In the genomic region with DNA sequence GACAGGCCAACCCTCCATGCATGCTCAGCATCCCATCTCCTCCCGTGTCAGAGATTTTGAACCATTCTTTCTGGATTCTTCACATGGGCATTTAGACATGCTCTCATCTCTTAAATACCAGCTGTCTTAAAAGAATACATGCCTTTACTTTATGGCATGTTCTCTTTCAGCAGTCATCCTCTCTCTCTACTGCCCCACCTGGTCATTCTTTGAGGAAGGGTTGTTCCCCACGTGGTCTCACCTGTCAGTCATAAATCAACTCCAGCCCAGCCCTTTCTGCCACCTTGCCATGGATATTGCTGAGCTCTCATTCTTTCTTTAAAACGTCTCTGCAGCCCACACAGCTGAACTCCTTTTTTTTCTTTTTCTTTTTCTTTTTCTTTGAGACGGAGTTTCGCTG, we compare ENCODE assay signal across 7 cellular contexts.
A peak's percentile ranks its signal among the peaks of the same experiment; 100 is the strongest.
DNase-seq lines count a peak whose midpoint lies in the region; ATAC-seq and TF ChIP-seq lines count a peak whose summit lies in the region.

No MANE protein-coding gene starts in this region.

- H3K4me3 Mint-ChIP-seq in WTC11: no peak overlapping the region

- no peak overlapping the region for H2AK5ac ChIP-seq in trophoblast cell (ENCODE audit: low read length)

- H2BK5ac ChIP-seq in trophoblast cell (ENCODE audit: low read depth, low read length, poor library complexity): no peak overlapping the region

- POLR2A ChIA-PET in HEK293T (lab: Yijun Ruan, JAX) (interaction anchor here (1.0 kb wide), 1 partner anchor 226 kb away, joined by 4 read pairs; a partner anchor contains a TSS), WTC11 (lab: Charles Lee) (no interaction called here)

- no peaks in the 10 kb centered on the region for H3K9me3 ChIP-seq in trophoblast cell (ENCODE audit: insufficient read depth, low read depth, low read length)

- H3K9me3 Mint-ChIP-seq in WTC11: no peaks in the 10 kb centered on the region

- H3K79me1 ChIP-seq in trophoblast cell (ENCODE audit: low read length): no peaks in the 10 kb centered on the region

- CTCF ChIA-PET in HEK293T (lab: Yijun Ruan, JAX) (interaction anchor here (0.6 to 1.1 kb wide), 7 partner anchors 15 to 205 kb away, joined by 3 to 5 read pairs (median 3); a partner anchor contains a TSS), WTC11 (lab: Charles Lee) (interaction anchor here (1.1 to 2.3 kb wide), 4 partner anchors 19 to 246 kb away, joined by 3 to 18 read pairs (median 5); no protein-coding TSS in a partner anchor)

- H3K79me2 ChIP-seq in trophoblast cell (ENCODE audit: control insufficient read depth, insufficient read depth, low read length, poor library complexity): no peaks in the 10 kb centered on the region

- no peak overlapping the region for H2AFZ ChIP-seq in trophoblast cell (ENCODE audit: insufficient read depth, low read length, poor library complexity)

- no peak overlapping the region for H3K27ac Mint-ChIP-seq in WTC11

- H3K14ac ChIP-seq in trophoblast cell (ENCODE audit: low read length): no peak overlapping the region

- WGBS in trophoblast cell (ENCODE audit: extremely low coverage, insufficient coverage, insufficient read length): no CpG with 5 or more reads among the region's 5 CpGs

- no peak overlapping the region for H2BK12ac ChIP-seq in trophoblast cell (ENCODE audit: low read length)

- TF ChIP-seq CTCF in GM12872 (IDR thresholded peaks at IDR 0.05; ENCODE audit: insufficient read depth, low read depth, low read length): peak; percentile 54
- no peak for TF ChIP-seq CTCF in WTC11 (IDR thresholded peaks at IDR 0.05)
- TF ChIP-seq CTCF in coronary artery (IDR thresholded peaks at IDR 0.05): no peak

- ATAC-seq in WTC11 (peak; percentile 71), HG02884 (IDR thresholded peaks at IDR 0.05; ENCODE audit: unreplicated experiment) (no peak)

- H3K18ac ChIP-seq in trophoblast cell (ENCODE audit: low read length): no peak overlapping the region

- H3K27ac ChIP-seq in trophoblast cell (ENCODE audit: low read depth, low read length): no peak overlapping the region
- peak overlapping the region in 1 of 2 donors; percentile 37 for H3K27ac ChIP-seq in coronary artery

- H3K4ac ChIP-seq in trophoblast cell (ENCODE audit: low read depth, low read length): no peak overlapping the region

- no peak overlapping the region for H3K9ac ChIP-seq in trophoblast cell (ENCODE audit: low read length)

- no peak overlapping the region for H3K4me3 ChIP-seq in trophoblast cell (ENCODE audit: low read depth, low read length)
- no peak overlapping the region for H3K4me3 ChIP-seq in coronary artery

- H4K8ac ChIP-seq in trophoblast cell (ENCODE audit: low read depth, low read length): no peak overlapping the region

- peaks cover 5 to 8% of the 10 kb centered on the region in 2 experiments for H3K4me1 ChIP-seq in trophoblast cell (ENCODE audit: control insufficient read depth in 1 of 2, insufficient read depth in 2 of 2, low read length in 2 of 2)

- H3K27me3 Mint-ChIP-seq in WTC11 (ENCODE audit: low read depth): no peaks in the 10 kb centered on the region

- H3K4me2 ChIP-seq in trophoblast cell (ENCODE audit: low read length): no peak overlapping the region

- H2BK120ac ChIP-seq in trophoblast cell (ENCODE audit: insufficient read depth, low read length, poor library complexity): no peak overlapping the region

- H3K36me3 ChIP-seq in trophoblast cell (ENCODE audit: control insufficient read depth in 1 of 2, insufficient read depth in 2 of 2, low read length in 2 of 2): peaks cover 0 to 1% of the 10 kb centered on the region in 2 experiments

- H3K23ac ChIP-seq in trophoblast cell (ENCODE audit: low read length): no peak overlapping the region

- H3K4me1 Mint-ChIP-seq in WTC11: peaks cover 19% of the 10 kb centered on the region

- H4K12ac ChIP-seq in trophoblast cell (ENCODE audit: low read depth, low read length): no peak overlapping the region

- H3K36me3 Mint-ChIP-seq in WTC11: no peaks in the 10 kb centered on the region

- H3K27me3 ChIP-seq in trophoblast cell (ENCODE audit: insufficient read depth, low read length): no peaks in the 10 kb centered on the region

- no peak overlapping the region for H4K91ac ChIP-seq in trophoblast cell (ENCODE audit: low read depth, low read length)

- peak; percentile 72 for DNase-seq in HEK293T (ENCODE audit: extremely low spot score)
- no peak for DNase-seq in WTC11 (ENCODE audit: low spot score)
- DNase-seq in trophoblast cell: peak; percentile 41 to 58
- no peak for DNase-seq in NCI-H1417 treated with DMSO at 0.1 percent for 48 hours (lab: John Stamatoyannopoulos, UW)
- DNase-seq in coronary artery (ENCODE audit: low spot score): no peak

TF ChIP-seq in HEK293T, 16 proteins besides CTCF, POLR2A, EP300 and RAD21:
- no peak for TF ChIP-seq L3MBTL2 (conservative IDR thresholded peaks at IDR 0.05)
- TF ChIP-seq, protein P1, sequence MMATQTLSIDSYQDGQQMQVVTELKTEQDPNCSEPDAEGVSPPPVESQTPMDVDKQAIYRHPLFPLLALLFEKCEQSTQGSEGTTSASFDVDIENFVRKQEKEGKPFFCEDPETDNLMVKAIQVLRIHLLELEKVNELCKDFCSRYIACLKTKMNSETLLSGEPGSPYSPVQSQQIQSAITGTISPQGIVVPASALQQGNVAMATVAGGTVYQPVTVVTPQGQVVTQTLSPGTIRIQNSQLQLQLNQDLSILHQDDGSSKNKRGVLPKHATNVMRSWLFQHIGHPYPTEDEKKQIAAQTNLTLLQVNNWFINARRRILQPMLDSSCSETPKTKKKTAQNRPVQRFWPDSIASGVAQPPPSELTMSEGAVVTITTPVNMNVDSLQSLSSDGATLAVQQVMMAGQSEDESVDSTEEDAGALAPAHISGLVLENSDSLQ (IDR thresholded peaks at IDR 0.05): peak; percentile 98

TF ChIP-seq in WTC11, 78 proteins besides CTCF, POLR2A, EP300 and RAD21:
- TF ChIP-seq, protein P2, sequence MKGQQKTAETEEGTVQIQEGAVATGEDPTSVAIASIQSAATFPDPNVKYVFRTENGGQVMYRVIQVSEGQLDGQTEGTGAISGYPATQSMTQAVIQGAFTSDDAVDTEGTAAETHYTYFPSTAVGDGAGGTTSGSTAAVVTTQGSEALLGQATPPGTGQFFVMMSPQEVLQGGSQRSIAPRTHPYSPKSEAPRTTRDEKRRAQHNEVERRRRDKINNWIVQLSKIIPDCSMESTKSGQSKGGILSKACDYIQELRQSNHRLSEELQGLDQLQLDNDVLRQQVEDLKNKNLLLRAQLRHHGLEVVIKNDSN (CRISPR knock-in tag; IDR thresholded peaks at IDR 0.05): peak; percentile 72
- TF ChIP-seq ESRRA (CRISPR knock-in tag; IDR thresholded peaks at IDR 0.05; ENCODE audit: borderline replicate concordance) (no peak), NFATC4 (CRISPR knock-in tag; IDR thresholded peaks at IDR 0.05) (no peak), TP53 (CRISPR knock-in tag; IDR thresholded peaks at IDR 0.05) (no peak), CBFB (CRISPR knock-in tag; IDR thresholded peaks at IDR 0.05; ENCODE audit: low read depth) (no peak)
- TF ChIP-seq, protein P3, sequence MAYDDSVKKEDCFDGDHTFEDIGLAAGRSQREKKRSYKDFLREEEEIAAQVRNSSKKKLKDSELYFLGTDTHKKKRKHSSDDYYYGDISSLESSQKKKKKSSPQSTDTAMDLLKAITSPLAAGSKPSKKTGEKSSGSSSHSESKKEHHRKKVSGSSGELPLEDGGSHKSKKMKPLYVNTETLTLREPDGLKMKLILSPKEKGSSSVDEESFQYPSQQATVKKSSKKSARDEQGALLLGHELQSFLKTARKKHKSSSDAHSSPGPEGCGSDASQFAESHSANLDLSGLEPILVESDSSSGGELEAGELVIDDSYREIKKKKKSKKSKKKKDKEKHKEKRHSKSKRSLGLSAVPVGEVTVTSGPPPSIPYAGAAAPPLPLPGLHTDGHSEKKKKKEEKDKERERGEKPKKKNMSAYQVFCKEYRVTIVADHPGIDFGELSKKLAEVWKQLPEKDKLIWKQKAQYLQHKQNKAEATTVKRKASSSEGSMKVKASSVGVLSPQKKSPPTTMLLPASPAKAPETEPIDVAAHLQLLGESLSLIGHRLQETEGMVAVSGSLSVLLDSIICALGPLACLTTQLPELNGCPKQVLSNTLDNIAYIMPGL (CRISPR knock-in tag; IDR thresholded peaks at IDR 0.05): no peak
- TF ChIP-seq, protein P4, sequence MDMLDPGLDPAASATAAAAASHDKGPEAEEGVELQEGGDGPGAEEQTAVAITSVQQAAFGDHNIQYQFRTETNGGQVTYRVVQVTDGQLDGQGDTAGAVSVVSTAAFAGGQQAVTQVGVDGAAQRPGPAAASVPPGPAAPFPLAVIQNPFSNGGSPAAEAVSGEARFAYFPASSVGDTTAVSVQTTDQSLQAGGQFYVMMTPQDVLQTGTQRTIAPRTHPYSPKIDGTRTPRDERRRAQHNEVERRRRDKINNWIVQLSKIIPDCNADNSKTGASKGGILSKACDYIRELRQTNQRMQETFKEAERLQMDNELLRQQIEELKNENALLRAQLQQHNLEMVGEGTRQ (CRISPR knock-in tag; IDR thresholded peaks at IDR 0.05): peak; percentile 63

Comparison
In these comparisons a context has a peak if more than half of its experiments do, and no peak if none do; other contexts are left out.
1. DNase-seq: peak in HEK293T (single experiment) and trophoblast cell (2 of 2); none in WTC11 (single experiment), NCI-H1417 treated with DMSO at 0.1 percent for 48 hours (single experiment) and coronary artery (single experiment).